18 cellular contexts compared by ENCODE assay signal in the genomic region with DNA sequence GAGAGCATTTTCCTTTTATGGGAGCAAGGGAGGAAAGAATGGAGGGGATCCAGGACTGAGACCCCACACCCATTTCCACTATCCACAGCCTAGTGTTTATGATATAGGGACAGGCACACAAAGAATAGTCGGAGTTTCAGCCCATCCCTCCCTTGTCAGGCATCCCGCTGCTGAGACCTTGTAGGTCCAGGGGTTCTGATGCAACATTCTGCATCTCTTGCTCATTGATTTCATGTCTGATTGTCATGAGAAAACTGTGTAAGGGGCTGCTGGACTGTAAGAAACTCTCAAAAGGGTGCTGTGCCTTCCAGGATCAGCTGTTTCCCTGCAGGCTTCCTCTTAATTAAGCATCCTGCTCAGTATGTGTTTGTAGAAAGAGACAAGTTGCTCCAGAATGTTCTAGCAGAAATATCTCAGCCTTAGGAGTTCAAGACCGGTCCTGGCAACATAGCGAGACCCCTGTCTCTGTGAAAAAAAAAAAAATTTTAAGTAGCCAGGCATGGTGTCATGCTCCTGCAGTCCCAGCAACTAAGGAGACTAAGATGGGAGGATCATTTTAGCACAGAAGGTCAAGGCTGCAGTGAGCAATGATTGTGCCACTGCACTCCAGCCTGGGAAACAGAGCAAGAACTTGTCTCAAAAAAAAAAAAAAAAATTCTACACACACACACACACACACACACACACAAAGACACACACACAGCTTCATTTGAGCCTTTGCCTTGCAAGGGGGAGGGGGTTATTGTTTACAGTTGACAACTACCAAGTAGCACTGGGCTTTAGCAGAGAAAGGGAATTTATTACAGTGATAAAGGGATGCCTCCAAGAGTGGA. TPM values are rescaled to one million over a fixed set of nuclear protein-coding genes. Genes with fewer than 3 reads are reported as not detected.
A peak's percentile ranks its signal among the peaks of the same experiment; 100 is the strongest.
DNase-seq lines count a peak whose midpoint lies in the region; ATAC-seq, FAIRE-seq and TF ChIP-seq lines count a peak whose summit lies in the region.
"Had no signal": no experiment of that assay in that cellular context is flagged by ENCODE, and none has a peak within 500 bp of the region (broad histone marks: within the 10 kb centered on the region; RNA-seq: fewer than 3 reads in every experiment).

No MANE protein-coding gene starts in this region.

- H3K27ac Mint-ChIP-seq in H9 (peak overlapping the region in 2 of 3 experiments; percentile 75 to 92; a peak in 4 of 7 replicates), T-helper 17 cell (no peak overlapping the region)
- H3K27ac Mint-ChIP-seq: B cell, naive B cell, T-cell had no signal

- H2AFZ ChIP-seq in H9 (ENCODE audit: low read length) = no peak overlapping the region

- peaks cover 2% of the 10 kb centered on the region; the same call in 1 of the 2 replicates for H3K27me3 Mint-ChIP-seq in H9 (ENCODE audit: low read depth)
- H3K27me3 Mint-ChIP-seq in T-helper 17 cell = no peaks in the 10 kb centered on the region
- H3K27me3 Mint-ChIP-seq: B cell had no signal

- no peak overlapping the region for H3K4ac ChIP-seq in H9 (ENCODE audit: low read depth, low read length)

- H3K14ac ChIP-seq in H9 (ENCODE audit: insufficient read depth, low read length) = no peak overlapping the region

- H3K4me1 Mint-ChIP-seq in H9 (peaks cover 9 to 19% of the 10 kb centered on the region in 2 experiments), T-helper 17 cell (peaks cover 11% of the 10 kb centered on the region)

- no peak overlapping the region for H3K4me3 ChIP-seq in A549
- no peak overlapping the region for H3K4me3 ChIP-seq in kidney (ENCODE audit: low read length in 2 of 2)

- no peaks in the 10 kb centered on the region for H3K9me3 Mint-ChIP-seq in H9
- H3K9me3 Mint-ChIP-seq: T-cell had no signal

- H3K36me3 Mint-ChIP-seq in H9 (ENCODE audit: insufficient read depth in 1 of 3, low read depth in 3 of 3) (no peaks in the 10 kb centered on the region), T-helper 17 cell (ENCODE audit: low read depth) (no peaks in the 10 kb centered on the region)
- H3K36me3 Mint-ChIP-seq: naive B cell, T-cell had no signal

- no peaks in the 10 kb centered on the region for H4K20me1 ChIP-seq in H9 (ENCODE audit: control insufficient read depth, insufficient read depth, insufficient read length)

- CTCF ChIA-PET in A549 (lab: Yijun Ruan, JAX) = no interaction called here

- no peaks in the 10 kb centered on the region for H3K79me2 ChIP-seq in H9 (ENCODE audit: insufficient read depth, low read length)

- no peaks in the 10 kb centered on the region for H3K9me3 ChIP-seq in A549
- H3K9me3 ChIP-seq in H9 (ENCODE audit: control insufficient read depth, low read depth, low read length) = no peaks in the 10 kb centered on the region
- H3K9me3 ChIP-seq in T-helper 17 cell (ENCODE audit: control insufficient read depth, low read length, poor library complexity, severe bottlenecking) = no peaks in the 10 kb centered on the region
- H3K9me3 ChIP-seq in kidney (ENCODE audit: control insufficient read depth in 1 of 2, low read length in 2 of 2) = no peaks in the 10 kb centered on the region

- no peaks in the 10 kb centered on the region for H3K36me3 ChIP-seq in kidney (ENCODE audit: control insufficient read depth in 1 of 2, insufficient read depth in 2 of 2, low read length in 2 of 2)
- H3K36me3 ChIP-seq: WERI-Rb-1 had no signal

- H2BK120ac ChIP-seq in H9 (ENCODE audit: low read depth, low read length, poor library complexity, severe bottlenecking) = no peak overlapping the region

- no peak for TF ChIP-seq EP300 in A549 (IDR thresholded peaks at IDR 0.05)

- H3K27ac ChIP-seq in A549 (peak overlapping the region; percentile 39 to 61; a peak in 4 of 6 replicates), H9 (ENCODE audit: insufficient read length, low read depth, low read length) (no peak overlapping the region), kidney (ENCODE audit: low read depth in 2 of 2, low read length in 2 of 2) (no peak overlapping the region)
- H3K27ac ChIP-seq: WERI-Rb-1 had no signal

- H3K4me2 ChIP-seq in A549 (no peak overlapping the region), H9 (ENCODE audit: insufficient read depth, insufficient read length, low read length) (no peak overlapping the region)

- H2BK12ac ChIP-seq in H9 (ENCODE audit: insufficient read length, low read depth, low read length) = no peak overlapping the region

- no peak for TF ChIP-seq RAD21 in A549 (conservative IDR thresholded peaks at IDR 0.05 in 1 of 2, IDR thresholded peaks at IDR 0.05 in 1 of 2)

- no peaks in the 10 kb centered on the region for H3K79me1 ChIP-seq in H9 (ENCODE audit: insufficient read depth, low read depth, low read length, poor library complexity, severe bottlenecking)

- H2AK5ac ChIP-seq in H9 (ENCODE audit: insufficient read length, low read length) = no peak overlapping the region

- DNase-seq in A549 (ENCODE audit: low read depth in 1 of 2, low spot score in 1 of 2) (no peak), H9 (no peak), T-helper 17 cell (no peak), fibroblast of peridontal ligament (ENCODE audit: extremely low read depth) (peak; percentile 39), NCI-H2171 treated with DMSO at 0.1 percent for 48 hours (lab: John Stamatoyannopoulos, UW) (no peak), kidney (no peak), putamen (ENCODE audit: low spot score) (no peak)
- DNase-seq in stimulated activated naive CD4-positive, alpha-beta T cell treated with Interleukin-2 at 50 U/mL for 16 hours (lab: John Stamatoyannopoulos, UW) = no peak
- DNase-seq: activated effector memory CD4-positive, alpha-beta T cell treated with anti-CD3 and anti-CD28 coated beads, Interleukin-2, amount 50 U/mL, for 16 hours; DMS53; left ventricle myocardium superior; naive B cell; NCI-H1694; NCI-H526; substantia nigra; T-cell; WERI-Rb-1 had no signal

- ATAC-seq in A549 (no peak), T-helper 17 cell (no peak)
- ATAC-seq: left ventricle myocardium superior, T-cell had no signal

- H3K18ac ChIP-seq in H9 (ENCODE audit: insufficient read length, low read depth, low read length) = no peak overlapping the region

- no peaks in the 10 kb centered on the region for H3K23me2 ChIP-seq in H9 (ENCODE audit: insufficient read length, low read depth, low read length, poor library complexity, severe bottlenecking)

- no peak overlapping the region for H2BK5ac ChIP-seq in H9 (ENCODE audit: insufficient read length, low read length)

- no peak overlapping the region for H2BK20ac ChIP-seq in H9 (ENCODE audit: low read depth, low read length, poor library complexity, severe bottlenecking)

- TF ChIP-seq POLR2A in A549 (IDR thresholded peaks at IDR 0.05; ENCODE audit: low read length) = no peak

- no peak overlapping the region for H4K5ac ChIP-seq in H9 (ENCODE audit: insufficient read length, low read depth, low read length)

- TF ChIP-seq CTCF in A549 (IDR thresholded peaks at IDR 0.05) (no peak), H9 (conservative IDR thresholded peaks at IDR 0.05) (no peak), kidney (IDR thresholded peaks at IDR 0.05; ENCODE audit: borderline replicate concordance, extremely low read depth, insufficient read depth) (no peak)

- no peak overlapping the region for H3K23ac ChIP-seq in H9 (ENCODE audit: insufficient read length, low read depth, low read length)

- intact Hi-C loops in kidney (cut with DNase I) = no loop called here

- 89% methylated on average over 4 of the region's 4 CpGs for WGBS in A549 (ENCODE audit: missing lambda C conversion rate)
- no CpG with 5 or more reads among the region's 4 CpGs for WGBS in H9 (ENCODE audit: extremely low coverage, insufficient read length, low lambda C conversion rate)

- H3K4me3 Mint-ChIP-seq in H9 (no peak overlapping the region), T-helper 17 cell (peak overlapping the region; percentile 19)
- H3K4me3 Mint-ChIP-seq: B cell, naive B cell, T-cell had no signal

- POLR2A ChIA-PET in A549 (lab: Yijun Ruan, JAX) = no interaction called here

- no peak for FAIRE-seq in A549 (lab: Jason Lieb, UNC)
- no peak for FAIRE-seq in kidney (lab: Jason Lieb, UNC)

- H4K91ac ChIP-seq in H9 (ENCODE audit: insufficient read length, low read depth, low read length) = no peak overlapping the region

- peaks cover 16% of the 10 kb centered on the region; the same call in 2 of the 3 replicates for H3K4me1 ChIP-seq in A549
- no peaks in the 10 kb centered on the region for H3K4me1 ChIP-seq in H9 (ENCODE audit: insufficient read depth, low read length)
- no peaks in the 10 kb centered on the region for H3K4me1 ChIP-seq in kidney (ENCODE audit: control insufficient read depth in 1 of 2, insufficient read depth in 1 of 2, low read depth in 1 of 2, low read length in 2 of 2)

- H3K9ac ChIP-seq in H9 (ENCODE audit: extremely low read depth, insufficient read length, low read length) = no peak overlapping the region
- H3K9ac ChIP-seq in kidney (ENCODE audit: low read length in 2 of 2) = no peak overlapping the region

- no peak overlapping the region for H3K56ac ChIP-seq in H9 (ENCODE audit: insufficient read length, low read depth, low read length)

- no peaks in the 10 kb centered on the region for H3K27me3 ChIP-seq in H9 (ENCODE audit: insufficient read depth, low read length)

- no peak overlapping the region for H3T11ph ChIP-seq in H9 (ENCODE audit: low read length)

- 0 out of 2 replicates have a peak overlapping the region, but pooled peaks have one; percentile 87 for H2BK15ac ChIP-seq in H9 (ENCODE audit: low read depth, low read length)

- H4K8ac ChIP-seq in H9 (replicated peaks; ENCODE audit: insufficient read length, low read depth, low read length) = no peak overlapping the region

TF ChIP-seq in A549, 52 proteins besides CTCF, POLR2A, EP300 and RAD21:
- TF ChIP-seq EHMT2 (IDR thresholded peaks at IDR 0.05; ENCODE audit: low read depth) = no peak

RNA-seq across cellular contexts. Expression of a gene that starts 5.1 kb away (rescaled TPM):
- 77.9 and 93.0 TPM in 2 replicates for polyA plus RNA-seq in A549 (2011; rRNA removed)
- polyA plus RNA-seq in A549 (2012; cell fraction: cytosol; rRNA removed) = 79.6 and 114 TPM in 2 replicates
- 106 and 108 TPM in 2 replicates for polyA plus RNA-seq in A549 (2012; cell fraction: nucleus; rRNA removed)
- 50.0 to 54.6 TPM (median 50.3 TPM) in 3 replicates for polyA plus RNA-seq in A549 (2017; fragmentation: RNase III; extraction: RNeasy Plus Mini Kit Qiagen cat#74134 plus additional on column Dnase treatment)
- polyA minus RNA-seq in A549 (2011; rRNA and poly(A)+ RNA removed) = 345 and 346 TPM in 2 replicates
- total RNA-seq in H9 (2021) = 101 and 103 TPM in 2 replicates
- total RNA-seq in T-helper 17 cell = 100 to 1,000 TPM; 159 to 219 TPM
- total RNA-seq in kidney = 41.4 TPM
- polyA plus RNA-seq in kidney (ENCODE audit: insufficient read depth, low read depth, low replicate concordance) = 21.3 TPM

Comparison
In these comparisons a context has a peak if more than half of its experiments do, and no peak if none do; other contexts are left out.
1. H3K27ac ChIP-seq: peak in A549 (2 of 2); none in H9 (single experiment) and kidney (0 of 2).